9 cellular contexts compared by ENCODE assay signal in genomic region chr4:4386296-4386735, GRCh38. TPM values are rescaled to one million over a fixed set of nuclear protein-coding genes. Genes with fewer than 3 reads are reported as not detected.
A peak's percentile ranks its signal among the peaks of the same experiment; 100 is the strongest.
DNase-seq lines count a peak whose midpoint lies in the region; ATAC-seq and TF ChIP-seq lines count a peak whose summit lies in the region.
"Had no signal": no experiment of that assay in that cellular context is flagged by ENCODE, and none has a peak within 500 bp of the region (broad histone marks: within the 10 kb centered on the region; RNA-seq: fewer than 3 reads in every experiment).

No MANE protein-coding gene starts in this region.

- H3K27ac ChIP-seq in coronary artery: no peak overlapping the region
- H3K27ac ChIP-seq: KMS-11 had no signal

- in situ Hi-C loops in SK-MEL-5 (cut with HindIII; ENCODE audit: low pct_unique_long_range_greater_than_20kb, low sequenced_read_pairs): no loop called here

- H3K27me3 ChIP-seq in H7 (ENCODE audit: control insufficient read depth, insufficient read depth, low read length): peaks cover 44% of the 10 kb centered on the region

- no peaks in the 10 kb centered on the region for H3K9me3 Mint-ChIP-seq in neural crest cell

- peak overlapping the region; percentile 88 for H3K4me3 Mint-ChIP-seq in neural crest cell

- ATAC-seq in GM19023 (IDR thresholded peaks at IDR 0.05; ENCODE audit: unreplicated experiment) (no peak), HG03378 (IDR thresholded peaks at IDR 0.05; ENCODE audit: unreplicated experiment) (no peak)

- H3K36me3 Mint-ChIP-seq in neural crest cell (ENCODE audit: low read depth): no peaks in the 10 kb centered on the region

- peak; percentile 89 for DNase-seq in H7
- peak; percentile 46 for DNase-seq in SK-MEL-5 (ENCODE audit: low read depth, low spot score)
- no peak for DNase-seq in coronary artery (ENCODE audit: low spot score)
- DNase-seq in neural crest cell (ENCODE audit: low read depth, low spot score): no peak
- DNase-seq in NCI-H1436 treated with DMSO at 0.1 percent for 48 hours (lab: John Stamatoyannopoulos, UW): no peak
- DNase-seq in GM10266 (ENCODE audit: extremely low spot score): no peak

- no peak for TF ChIP-seq CTCF in coronary artery (IDR thresholded peaks at IDR 0.05)
- TF ChIP-seq CTCF in neural crest cell (conservative IDR thresholded peaks at IDR 0.05): no peak
- no peak for TF ChIP-seq CTCF in GM10266 (IDR thresholded peaks at IDR 0.05; ENCODE audit: control insufficient read depth, insufficient read depth, low read depth, missing control alignments)

- peak overlapping the region; percentile 65 for H3K4me3 ChIP-seq in H7 (ENCODE audit: insufficient read depth, low read depth, low read length)
- H3K4me3 ChIP-seq in coronary artery: peak overlapping the region; percentile 71

- H3K36me3 ChIP-seq in H7 (replicated peaks; ENCODE audit: control insufficient read depth, insufficient read depth, low read length): no peaks in the 10 kb centered on the region

- peaks cover 84% of the 10 kb centered on the region for H3K27me3 Mint-ChIP-seq in neural crest cell (ENCODE audit: low read depth)

- peaks cover 13% of the 10 kb centered on the region for H3K4me1 Mint-ChIP-seq in neural crest cell

- no peak overlapping the region for H3K27ac Mint-ChIP-seq in neural crest cell (ENCODE audit: unreplicated experiment)

RNA-seq across cellular contexts. Expression of gene NSG1, which starts 0.6 kb away (rescaled TPM):
- total RNA-seq in H7 (2014; rRNA removed; shearing (Covaris generic)): 25.3 and 31.1 TPM in 2 replicates
- total RNA-seq in SK-MEL-5 (2014; rRNA removed; shearing (Covaris generic)): 81.7 and 85.9 TPM in 2 replicates
- polyA plus RNA-seq in SK-MEL-5 (2015; cell fraction: cytosol; rRNA removed): 97.5 and 101 TPM in 2 replicates
- polyA plus RNA-seq in SK-MEL-5 (2015; cell fraction: nucleus; rRNA removed): 34.9 and 39.7 TPM in 2 replicates
- total RNA-seq in neural crest cell: 23.7 and 24.5 TPM in 2 replicates

Comparison
In these comparisons a context has a peak if more than half of its experiments do, and no peak if none do; other contexts are left out.
1. DNase-seq: peak in H7 (single experiment) and SK-MEL-5 (single experiment); none in coronary artery (single experiment), neural crest cell (single experiment), NCI-H1436 treated with DMSO at 0.1 percent for 48 hours (single experiment) and GM10266 (single experiment).